Comparison of ENCODE assay signal across 1 cellular context in genomic region chr2:10635430-10635829, GRCh38.
TF ChIP-seq lines count a peak whose summit lies in the region.

No MANE protein-coding gene starts in this region.

TF ChIP-seq in K562, 482 proteins besides CTCF, POLR2A, EP300 and RAD21 (continued from another document):
- TF ChIP-seq TFE3 (CRISPR knock-in tag; IDR thresholded peaks at IDR 0.05) (no peak), CREB3 (tag; conservative IDR thresholded peaks at IDR 0.05; ENCODE audit: low read depth) (no peak), CBFA2T3 (IDR thresholded peaks at IDR 0.05) (peak; percentile 72), KAT8 (IDR thresholded peaks at IDR 0.05; ENCODE audit: low read depth) (no peak), GTF2E2 (tag; IDR thresholded peaks at IDR 0.05) (no peak), CBFA2T2 (conservative IDR thresholded peaks at IDR 0.05) (peak; percentile 32; the same call in 1 of the 2 replicates), BRD9 (IDR thresholded peaks at IDR 0.05; ENCODE audit: low read depth, partially characterized antibody) (no peak), NR3C1 (CRISPR knock-in tag; IDR thresholded peaks at IDR 0.05) (no peak), CEBPZ (IDR thresholded peaks at IDR 0.05; ENCODE audit: borderline replicate concordance, low read depth, low read length) (no peak), HLTF (IDR thresholded peaks at IDR 0.05) (no peak), PHB2 (IDR thresholded peaks at IDR 0.05; ENCODE audit: low read depth) (no peak), ESRRB (CRISPR knock-in tag; IDR thresholded peaks at IDR 0.05; ENCODE audit: borderline replicate concordance) (no peak), SRSF3 (IDR thresholded peaks at IDR 0.05; ENCODE audit: insufficient read depth, low read length) (no peak), HDAC3 (IDR thresholded peaks at IDR 0.05; ENCODE audit: borderline replicate concordance, partially characterized antibody) (peak; percentile 34), ZNF778 (CRISPR knock-in tag; IDR thresholded peaks at IDR 0.05) (no peak), PRDM10 (IDR thresholded peaks at IDR 0.05; ENCODE audit: partially characterized antibody) (no peak), RCOR1 (IDR thresholded peaks at IDR 0.05; ENCODE audit: borderline replicate concordance in 1 of 2, low read depth in 2 of 2, low read length in 2 of 2) (0 out of 4 replicates have a peak, but pooled peaks of 1 of the 2 experiments have one; percentile 18), HMBOX1 (IDR thresholded peaks at IDR 0.05) (peak; percentile 59; the same call in 1 of the 2 replicates), ZNF197 (CRISPR knock-in tag; IDR thresholded peaks at IDR 0.05; ENCODE audit: low read depth) (no peak), POLR2H (tag; IDR thresholded peaks at IDR 0.05; ENCODE audit: low read depth) (no peak), ARID4B (CRISPR knock-in tag; IDR thresholded peaks at IDR 0.05) (no peak), ZNF217 (CRISPR knock-in tag; IDR thresholded peaks at IDR 0.05) (no peak), POU5F1 (IDR thresholded peaks at IDR 0.05; ENCODE audit: borderline replicate concordance, low read depth, low read length, partially characterized antibody) (no peak), SMARCE1 (IDR thresholded peaks at IDR 0.05) (peak; percentile 62; the same call in 1 of the 2 replicates), HNRNPH1 (optimal IDR thresholded peaks at IDR 0.05; ENCODE audit: low read depth, low read length) (no peak), FOSL1 (tag; conservative IDR thresholded peaks at IDR 0.05) (peak; percentile 77), ARID1B (IDR thresholded peaks at IDR 0.05) (peak; percentile 72), GATAD2B (IDR thresholded peaks at IDR 0.05; ENCODE audit: borderline replicate concordance) (0 out of 2 replicates have a peak, but pooled peaks have one; percentile 29), RNF219 (CRISPR knock-in tag; IDR thresholded peaks at IDR 0.05) (no peak), NRF1 (conservative IDR thresholded peaks at IDR 0.05 in 1 of 2, IDR thresholded peaks at IDR 0.05 in 1 of 2) (peak; percentile 16 to 35; a peak in 2 of 4 replicates), ZNF324 (CRISPR knock-in tag; IDR thresholded peaks at IDR 0.05) (no peak), ZNF408 (CRISPR knock-in tag; IDR thresholded peaks at IDR 0.05; ENCODE audit: low read depth) (no peak), KLF10 (CRISPR knock-in tag; IDR thresholded peaks at IDR 0.05) (no peak), ZNF830 (CRISPR knock-in tag; IDR thresholded peaks at IDR 0.05) (no peak), ATF3 (IDR thresholded peaks at IDR 0.05) (peak; percentile 30; the same call in 1 of the 2 replicates), ATF3 (CRISPR knock-in tag; conservative IDR thresholded peaks at IDR 0.05) (no peak), JUND (IDR thresholded peaks at IDR 0.05; ENCODE audit: borderline replicate concordance, low read depth, low read length) (peak; percentile 79), JUND (tag; IDR thresholded peaks at IDR 0.05; ENCODE audit: borderline replicate concordance, low read depth, low read length) (peak; percentile 64; the same call in 1 of the 3 replicates), MNT (conservative IDR thresholded peaks at IDR 0.05) (no peak), TEAD4 (IDR thresholded peaks at IDR 0.05; ENCODE audit: low read length) (peak; percentile 39; the same call in 1 of the 2 replicates), TEAD4 (CRISPR knock-in tag; IDR thresholded peaks at IDR 0.05; ENCODE audit: borderline replicate concordance) (no peak), DPF2 (IDR thresholded peaks at IDR 0.05) (peak; percentile 88)
